1 cellular context compared by ENCODE assay signal in genomic region chr5:69049151-69049550, GRCh38.
TF ChIP-seq lines count a peak whose summit lies in the region.

No MANE protein-coding gene starts in this region.

TF ChIP-seq in K562, 482 proteins besides CTCF, POLR2A, EP300 and RAD21 (continued from another document):
- TF ChIP-seq PBX2 (CRISPR knock-in tag; IDR thresholded peaks at IDR 0.05; ENCODE audit: low read depth) (no peak), PBX2 (tag; conservative IDR thresholded peaks at IDR 0.05; ENCODE audit: low read depth) (peak; percentile 88), ATF7 (IDR thresholded peaks at IDR 0.05) (peak; percentile 32; the same call in 1 of the 2 replicates), ZNF12 (CRISPR knock-in tag; IDR thresholded peaks at IDR 0.05) (no peak), MEIS2 (IDR thresholded peaks at IDR 0.05; ENCODE audit: partially characterized antibody) (peak; percentile 94), ZC3H11A (IDR thresholded peaks at IDR 0.05; ENCODE audit: low read depth, low read length) (no peak), MIER1 (IDR thresholded peaks at IDR 0.05; ENCODE audit: low read depth) (no peak), ETV1 (tag; conservative IDR thresholded peaks at IDR 0.05; ENCODE audit: low read depth) (no peak), ATF3 (IDR thresholded peaks at IDR 0.05) (peak; percentile 81), ATF3 (CRISPR knock-in tag; conservative IDR thresholded peaks at IDR 0.05) (no peak)
